Comparison of ENCODE assay signal across 14 cellular contexts in genomic region chr7:11760372-11760771, GRCh38.
DNase-seq lines count a peak whose midpoint lies in the region; TF ChIP-seq lines count a peak whose summit lies in the region.
"Had no signal": no experiment of that assay in that cellular context is flagged by ENCODE, and none has a peak within 500 bp of the region (broad histone marks: within the 10 kb centered on the region; RNA-seq: fewer than 3 reads in every experiment).

No MANE protein-coding gene starts in this region.

- DNase-seq in COLO829 (ENCODE audit: low spot score): peak; percentile 13
- DNase-seq in NCI-H1048 (lab: John Stamatoyannopoulos, UW): peak; percentile 14
- DNase-seq in NCI-H774 (lab: John Stamatoyannopoulos, UW): peak; percentile 74
- peak; percentile 10 for DNase-seq in fibroblast of mammary gland (ENCODE audit: low read depth)
- DNase-seq in adrenal gland: no peak
- no peak for DNase-seq in GM13977 (ENCODE audit: low spot score)
- no peak for DNase-seq in globus pallidus (ENCODE audit: low spot score)
- DNase-seq in NCI-H82 treated with DMSO at 0.1 percent for 48 hours (lab: John Stamatoyannopoulos, UW; ENCODE audit: unreplicated experiment): no peak
- DNase-seq: activated CD4-positive, alpha-beta T cell treated with anti-CD3 and anti-CD28 coated beads, Interleukin-2, amount 50 U/mL, for 48 hours; amniotic stem cell; endodermal cell; NCI-H226; small intestine had no signal

- TF ChIP-seq POLR2A in adrenal gland (IDR thresholded peaks at IDR 0.05): no peak

- H3K4me3 ChIP-seq in fibroblast of mammary gland (ENCODE audit: control insufficient read depth, low read depth, low read length) (no peak overlapping the region), adrenal gland (no peak overlapping the region)

- no peaks in the 10 kb centered on the region for H3K9me3 ChIP-seq in adrenal gland (replicated peaks in 1 of 3)

- in situ Hi-C loops in GM13977 (cut with MboI; ENCODE audit: low pct_unique_long_range_greater_than_20kb, low sequenced_read_pairs, unreplicated experiment): no loop called here

- TF ChIP-seq CTCF in fibroblast of mammary gland (conservative IDR thresholded peaks at IDR 0.05; ENCODE audit: control insufficient read depth, insufficient read depth, low read depth, low read length): no peak
- no peak for TF ChIP-seq CTCF in adrenal gland (IDR thresholded peaks at IDR 0.05)
- TF ChIP-seq CTCF in GM13977 (IDR thresholded peaks at IDR 0.05; ENCODE audit: extremely low read depth, insufficient read depth, missing control alignments): no peak

- H3K27ac ChIP-seq in adrenal gland: no peak overlapping the region
- H3K27ac ChIP-seq: HL-60 had no signal

- H3K4me1 ChIP-seq in adrenal gland (replicated peaks in 1 of 2): no peaks in the 10 kb centered on the region

- intact Hi-C loops in adrenal gland (cut with DNase I): no loop called here

- 65 to 79% (median 70%) methylated on average over 3 of the region's 3 CpGs for WGBS in adrenal gland, 4 donors

- H3K27me3 ChIP-seq in adrenal gland: no peaks in the 10 kb centered on the region

- H3K36me3 ChIP-seq in adrenal gland (replicated peaks in 1 of 2): no peaks in the 10 kb centered on the region

Comparison
In these comparisons a context has a peak if more than half of its experiments do, and no peak if none do; other contexts are left out.
1. DNase-seq: peak in COLO829 (single experiment), NCI-H1048 (single experiment), NCI-H774 (single experiment) and fibroblast of mammary gland (single experiment); none in adrenal gland (0 of 7), GM13977 (single experiment), globus pallidus (single experiment) and NCI-H82 treated with DMSO at 0.1 percent for 48 hours (single experiment).